ENCODE assay signal across 13 cellular contexts in genomic region chr10:66931949-66932343, GRCh38.
DNase-seq lines count a peak whose midpoint lies in the region; ATAC-seq lines count a peak whose summit lies in the region.
"Had no signal": no experiment of that assay in that cellular context is flagged by ENCODE, and none has a peak within 500 bp of the region (broad histone marks: within the 10 kb centered on the region; RNA-seq: fewer than 3 reads in every experiment).

No MANE protein-coding gene starts in this region.

- peaks cover 2% of the 10 kb centered on the region for H3K27me3 ChIP-seq in layer of hippocampus (ENCODE audit: control insufficient read depth, insufficient read depth, low read length)

- ATAC-seq in HG03469 (IDR thresholded peaks at IDR 0.05; ENCODE audit: unreplicated experiment) = no peak
- no peak for ATAC-seq in GM19455 (IDR thresholded peaks at IDR 0.05; ENCODE audit: unreplicated experiment)

- DNase-seq in NCI-H2227 (lab: John Stamatoyannopoulos, UW; ENCODE audit: unreplicated experiment) = peak; percentile 37
- DNase-seq in anterior cingulate cortex (lab: John Stamatoyannopoulos, UW) = peak in 32 of 58 donors; percentile 3 to 72 (median 28)
- peak; percentile 89 for DNase-seq in superior temporal gyrus (ENCODE audit: extremely low spot score)
- DNase-seq in NCI-H226 = no peak
- DNase-seq: activated CD4-positive, alpha-beta T cell treated with anti-CD3 and anti-CD28 coated beads, Interleukin-2, amount 50 U/mL, for 48 hours; activated T-cell treated with anti-CD3 and anti-CD28 coated beads for 4 hours; left ventricle myocardium superior; stimulated activated CD4-positive, alpha-beta T cell treated with anti-CD3 and anti-CD28 coated beads, Interleukin-2, amount 100 ng/mL, for 48 hours had no signal

- peak overlapping the region; percentile 76 for H3K27ac ChIP-seq in layer of hippocampus (ENCODE audit: low read depth, low read length)
- H3K27ac ChIP-seq: coronary artery, skin epidermis had no signal
